21 cellular contexts compared by ENCODE assay signal in the genomic region with DNA sequence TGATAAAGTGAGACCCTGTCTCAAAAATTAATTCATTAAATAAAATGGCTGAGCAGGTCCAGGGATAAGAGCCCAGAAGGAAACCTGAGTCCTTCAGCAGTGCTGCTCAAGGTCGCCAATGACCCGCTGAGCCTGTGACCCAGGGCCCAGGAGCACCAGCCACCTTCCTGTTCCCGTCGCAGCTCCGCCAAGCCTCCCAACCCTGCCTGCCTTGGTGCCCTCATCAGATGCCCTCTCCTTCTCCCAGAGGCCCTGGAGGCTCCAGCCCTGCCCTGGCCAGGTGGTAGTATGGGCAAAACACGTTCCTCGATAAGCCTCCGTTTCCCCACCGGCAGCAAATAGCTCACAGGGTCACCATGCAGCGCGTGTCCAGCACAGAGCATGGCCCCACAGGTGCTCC. TPM values are rescaled to one million over a fixed set of nuclear protein-coding genes. Genes with fewer than 3 reads are reported as not detected.
DNase-seq lines count a peak whose midpoint lies in the region; ATAC-seq and TF ChIP-seq lines count a peak whose summit lies in the region.
"Had no signal": no experiment of that assay in that cellular context is flagged by ENCODE, and none has a peak within 500 bp of the region (broad histone marks: within the 10 kb centered on the region; RNA-seq: fewer than 3 reads in every experiment).

No MANE protein-coding gene starts in this region.

- no CpG with 5 or more reads among the region's 11 CpGs for WGBS in trophoblast cell (ENCODE audit: extremely low coverage, insufficient coverage, insufficient read length)

- H3K4me3 Mint-ChIP-seq in activated CD4-positive, alpha-beta T cell treated with anti-CD3 and anti-CD28 coated beads, Interleukin-2, amount 10 ng/mL, durations not matched to agents 7 days and 5 days = peak overlapping the region; percentile 86
- peak overlapping the region; percentile 31 to 84 (median 84) for H3K4me3 Mint-ChIP-seq in T-cell
- H3K4me3 Mint-ChIP-seq in glutamatergic neuron (ENCODE audit: unreplicated experiment) = peak overlapping the region; percentile 98

- H2BK120ac ChIP-seq in trophoblast cell (ENCODE audit: insufficient read depth, low read length, poor library complexity) = no peak overlapping the region

- H3K4me2 ChIP-seq in trophoblast cell (ENCODE audit: low read length) = no peak overlapping the region

- no peak overlapping the region for H3K27ac ChIP-seq in trophoblast cell (ENCODE audit: low read depth, low read length)

- H4K12ac ChIP-seq in trophoblast cell (ENCODE audit: low read depth, low read length) = no peak overlapping the region

- DNase-seq in activated CD4-positive, alpha-beta T cell treated with anti-CD3 and anti-CD28 coated beads, Interleukin-2, amount 10 ng/mL, durations not matched to agents 7 days and 5 days = no peak
- DNase-seq in activated CD4-positive, alpha-beta T cell treated with anti-CD3 and anti-CD28 coated beads for 1 hour = no peak
- no peak for DNase-seq in T-cell
- no peak for DNase-seq in glutamatergic neuron
- DNase-seq in trophoblast cell = no peak
- DNase-seq in T1000 (lab: John Stamatoyannopoulos, UW) = no peak
- DNase-seq in activated effector memory CD4-positive, alpha-beta T cell treated with Interleukin-2 at 50 U/mL for 16 hours = no peak
- DNase-seq in DMS114 treated with DMSO at 0.1 percent for 48 hours (lab: John Stamatoyannopoulos, UW; ENCODE audit: unreplicated experiment) = no peak
- DNase-seq: activated CD8-positive, alpha-beta memory T cell treated with anti-CD3 and anti-CD28 coated beads for 24 hours; activated naive CD4-positive, alpha-beta T cell treated with anti-CD3 and anti-CD28 coated beads, Interleukin-2, amount 10 ng/mL, durations not matched to agents 7 days and 5 days; cerebellar nuclear complex; foreskin fibroblast; GOT3; mesendoderm; NCI-H2081; NCI-H524 treated with DMSO at 0.1 percent for 48 hours; occipital lobe; SK-N-SH; transverse colon had no signal

- peaks cover 14 to 20% of the 10 kb centered on the region in 2 experiments for H3K36me3 ChIP-seq in trophoblast cell (ENCODE audit: control insufficient read depth in 1 of 2, insufficient read depth in 2 of 2, low read length in 2 of 2)
- H3K36me3 ChIP-seq: transverse colon had no signal

- no peaks in the 10 kb centered on the region for H3K9me3 Mint-ChIP-seq in activated CD4-positive, alpha-beta T cell treated with anti-CD3 and anti-CD28 coated beads, Interleukin-2, amount 10 ng/mL, durations not matched to agents 7 days and 5 days
- H3K9me3 Mint-ChIP-seq in T-cell (no peaks in the 10 kb centered on the region), glutamatergic neuron (ENCODE audit: unreplicated experiment) (peaks cover 7% of the 10 kb centered on the region)
- H3K9me3 Mint-ChIP-seq: activated naive CD4-positive, alpha-beta T cell treated with anti-CD3 and anti-CD28 coated beads, Interleukin-2, amount 10 ng/mL, durations not matched to agents 7 days and 5 days had no signal

- POLR2A ChIA-PET in activated CD4-positive, alpha-beta T cell treated with anti-CD3 and anti-CD28 coated beads, Interleukin-2, amount 10 ng/mL, durations not matched to agents 7 days and 5 days (lab: Charles Lee) = no interaction called here
- POLR2A ChIA-PET in T-cell (lab: Charles Lee) = no interaction called here

- no peak overlapping the region for H3K4me3 ChIP-seq in trophoblast cell (ENCODE audit: low read depth, low read length)
- H3K4me3 ChIP-seq: skin epidermis had no signal

- H2BK5ac ChIP-seq in trophoblast cell (ENCODE audit: low read depth, low read length, poor library complexity) = no peak overlapping the region

- H3K27me3 Mint-ChIP-seq in activated CD4-positive, alpha-beta T cell treated with anti-CD3 and anti-CD28 coated beads, Interleukin-2, amount 10 ng/mL, durations not matched to agents 7 days and 5 days = no peaks in the 10 kb centered on the region
- H3K27me3 Mint-ChIP-seq in T-cell = no peaks in the 10 kb centered on the region
- H3K27me3 Mint-ChIP-seq in glutamatergic neuron (ENCODE audit: unreplicated experiment) = peaks cover 8% of the 10 kb centered on the region
- H3K27me3 Mint-ChIP-seq: activated naive CD4-positive, alpha-beta T cell treated with anti-CD3 and anti-CD28 coated beads, Interleukin-2, amount 10 ng/mL, durations not matched to agents 7 days and 5 days had no signal

- H3K18ac ChIP-seq in trophoblast cell (ENCODE audit: low read length) = no peak overlapping the region

- H3K4ac ChIP-seq in trophoblast cell (ENCODE audit: low read depth, low read length) = peak overlapping the region; percentile 70

- H3K27ac Mint-ChIP-seq in activated CD4-positive, alpha-beta T cell treated with anti-CD3 and anti-CD28 coated beads, Interleukin-2, amount 10 ng/mL, durations not matched to agents 7 days and 5 days = no peak overlapping the region
- H3K27ac Mint-ChIP-seq in T-cell = no peak overlapping the region
- peak overlapping the region; percentile 33 for H3K27ac Mint-ChIP-seq in glutamatergic neuron (ENCODE audit: unreplicated experiment)

- H3K9me3 ChIP-seq in trophoblast cell (ENCODE audit: insufficient read depth, low read depth, low read length) = peaks cover 6% of the 10 kb centered on the region
- H3K9me3 ChIP-seq: SK-N-SH, transverse colon had no signal

- TF ChIP-seq CTCF in glutamatergic neuron (IDR thresholded peaks at IDR 0.05; ENCODE audit: partially characterized antibody, unreplicated experiment) = no peak

- H4K91ac ChIP-seq in trophoblast cell (ENCODE audit: low read depth, low read length) = no peak overlapping the region

- no peak overlapping the region for H3K23ac ChIP-seq in trophoblast cell (ENCODE audit: low read length)

- peak overlapping the region; percentile 54 for H2AFZ ChIP-seq in trophoblast cell (ENCODE audit: insufficient read depth, low read length, poor library complexity)

- no peak overlapping the region for H2BK12ac ChIP-seq in trophoblast cell (ENCODE audit: low read length)

- peaks cover 48% of the 10 kb centered on the region for H3K4me1 Mint-ChIP-seq in activated CD4-positive, alpha-beta T cell treated with anti-CD3 and anti-CD28 coated beads, Interleukin-2, amount 10 ng/mL, durations not matched to agents 7 days and 5 days
- H3K4me1 Mint-ChIP-seq in T-cell (peaks cover 53 to 73% (median 71%) of the 10 kb centered on the region in 3 donors), glutamatergic neuron (ENCODE audit: low read depth, unreplicated experiment) (peaks cover 26% of the 10 kb centered on the region)

- CTCF ChIA-PET in activated CD4-positive, alpha-beta T cell treated with anti-CD3 and anti-CD28 coated beads, Interleukin-2, amount 10 ng/mL, durations not matched to agents 7 days and 5 days (lab: Charles Lee) = interaction anchor here (2.2 kb wide), 1 partner anchor 19 kb away, joined by 9 read pairs; no protein-coding TSS in a partner anchor
- CTCF ChIA-PET in T-cell (lab: Charles Lee) = no interaction called here

- H3K14ac ChIP-seq in trophoblast cell (ENCODE audit: low read length) = no peak overlapping the region

- H3K9ac ChIP-seq in trophoblast cell (ENCODE audit: low read length) = no peak overlapping the region
- H3K9ac ChIP-seq: SK-N-SH had no signal

- peaks cover 8% of the 10 kb centered on the region for H3K36me3 Mint-ChIP-seq in activated CD4-positive, alpha-beta T cell treated with anti-CD3 and anti-CD28 coated beads, Interleukin-2, amount 10 ng/mL, durations not matched to agents 7 days and 5 days (ENCODE audit: low read depth)
- H3K36me3 Mint-ChIP-seq in T-cell (no peaks in the 10 kb centered on the region), glutamatergic neuron (ENCODE audit: unreplicated experiment) (no peaks in the 10 kb centered on the region)

- no peak overlapping the region for H4K8ac ChIP-seq in trophoblast cell (ENCODE audit: low read depth, low read length)

- peaks cover 8% of the 10 kb centered on the region for H3K79me1 ChIP-seq in trophoblast cell (ENCODE audit: low read length)

- peaks cover 18% of the 10 kb centered on the region for H3K79me2 ChIP-seq in trophoblast cell (ENCODE audit: control insufficient read depth, insufficient read depth, low read length, poor library complexity)

- peaks cover 7% of the 10 kb centered on the region in 2 experiments for H3K4me1 ChIP-seq in trophoblast cell (ENCODE audit: control insufficient read depth in 1 of 2, insufficient read depth in 2 of 2, low read length in 2 of 2)

- ATAC-seq in T-cell (replicated peaks in 1 of 4) = no peak
- ATAC-seq: Panc1 had no signal

- H2AK5ac ChIP-seq in trophoblast cell (ENCODE audit: low read length) = no peak overlapping the region

- H3K27me3 ChIP-seq in trophoblast cell (ENCODE audit: insufficient read depth, low read length) = no peaks in the 10 kb centered on the region
- H3K27me3 ChIP-seq: transverse colon had no signal

RNA-seq across cellular contexts. Expression of gene REXO1, which starts 2.6 kb away (rescaled TPM):
- total RNA-seq in activated CD4-positive, alpha-beta T cell treated with anti-CD3 and anti-CD28 coated beads, Interleukin-2, amount 10 ng/mL, durations not matched to agents 7 days and 5 days = 10 to 100 TPM; 44.2 to 54.7 TPM
- total RNA-seq in T-cell (10 to 100 TPM; 68.4 to 97.5 (median 78.7) TPM), glutamatergic neuron (ENCODE audit: unreplicated experiment) (65.7 TPM)
- polyA plus RNA-seq in trophoblast cell (2013) = 24.5 and 26.8 TPM in 2 replicates

RNA-seq across cellular contexts. Expression of gene KLF16, which starts 17.7 kb away (rescaled TPM):
- total RNA-seq in activated CD4-positive, alpha-beta T cell treated with anti-CD3 and anti-CD28 coated beads, Interleukin-2, amount 10 ng/mL, durations not matched to agents 7 days and 5 days = 10 to 100 TPM; 24.0 to 25.5 TPM
- 10 to 100 TPM; 29.8 to 61.4 (median 32.7) TPM for total RNA-seq in T-cell
- total RNA-seq in glutamatergic neuron (ENCODE audit: unreplicated experiment) = 30.6 TPM
- 18.5 and 21.1 TPM in 2 replicates for polyA plus RNA-seq in trophoblast cell (2013)

RNA-seq across cellular contexts. Expression of gene ATP8B3, which starts 33.6 kb away (rescaled TPM):
- 10 to 100 TPM; 22.2 to 28.8 TPM for total RNA-seq in activated CD4-positive, alpha-beta T cell treated with anti-CD3 and anti-CD28 coated beads, Interleukin-2, amount 10 ng/mL, durations not matched to agents 7 days and 5 days
- total RNA-seq in T-cell (1 to 10 TPM; 3.5 to 5.7 (median 4.0) TPM), glutamatergic neuron (ENCODE audit: unreplicated experiment) (2.5 TPM)
- 0.94 and 0.97 TPM in 2 replicates for polyA plus RNA-seq in trophoblast cell (2013)

RNA-seq across cellular contexts. Expression of gene ABHD17A, which starts 39.7 kb away (rescaled TPM):
- 100 to 1,000 TPM; 180 TPM for total RNA-seq in activated CD4-positive, alpha-beta T cell treated with anti-CD3 and anti-CD28 coated beads, Interleukin-2, amount 10 ng/mL, durations not matched to agents 7 days and 5 days
- total RNA-seq in T-cell = 100 to 1,000 TPM; 136 to 185 (median 151) TPM
- total RNA-seq in glutamatergic neuron (ENCODE audit: unreplicated experiment) = 75.1 TPM
- 55.3 and 58.0 TPM in 2 replicates for polyA plus RNA-seq in trophoblast cell (2013)

RNA-seq across cellular contexts. Expression of gene ADAT3, which starts 59.6 kb away (rescaled TPM):
- total RNA-seq in activated CD4-positive, alpha-beta T cell treated with anti-CD3 and anti-CD28 coated beads, Interleukin-2, amount 10 ng/mL, durations not matched to agents 7 days and 5 days = 10 to 100 TPM; 10.6 to 13.3 TPM
- total RNA-seq in T-cell (10 to 100 TPM in 1 of 5 donors, 1 to 10 TPM in 4; 6.0 to 16.1 (median 7.7) TPM), glutamatergic neuron (ENCODE audit: unreplicated experiment) (10.9 TPM)
- 10.9 and 12.1 TPM in 2 replicates for polyA plus RNA-seq in trophoblast cell (2013)
